In genomic region chr11:17276236-17277023, GRCh38 we compare ENCODE assay signal across 1 cellular context.
A peak's percentile ranks its signal among the peaks of the same experiment; 100 is the strongest.
TF ChIP-seq lines count a peak whose summit lies in the region.

NUCB2 (plus strand) TSS chr11:17276739; CDS start chr11:17295324, 18,585 bp downstream.

TF ChIP-seq in HepG2, 621 proteins besides CTCF, POLR2A, EP300 and RAD21 (continued from another document and continues in another):
- TF ChIP-seq TBL1XR1 (IDR thresholded peaks at IDR 0.05; ENCODE audit: borderline replicate concordance, low read length, partially characterized antibody) (no peak), ZNF768 (CRISPR knock-in tag; IDR thresholded peaks at IDR 0.05) (peak; percentile 51; the same call in 1 of the 2 replicates), SETDB1 (CRISPR knock-in tag; IDR thresholded peaks at IDR 0.05; ENCODE audit: borderline replicate concordance) (no peak), ZNF746 (CRISPR knock-in tag; IDR thresholded peaks at IDR 0.05) (peak; percentile 54; the same call in 1 of the 2 replicates), ZNF12 (CRISPR knock-in tag; IDR thresholded peaks at IDR 0.05) (no peak), ZNF781 (CRISPR knock-in tag; IDR thresholded peaks at IDR 0.05; ENCODE audit: borderline replicate concordance, not compliant biosample characterization) (no peak), HNRNPUL1 (IDR thresholded peaks at IDR 0.05; ENCODE audit: low read depth, low read length) (no peak), IKZF5 (CRISPR knock-in tag; IDR thresholded peaks at IDR 0.05) (peak; percentile 81), GMEB2 (CRISPR knock-in tag; IDR thresholded peaks at IDR 0.05; ENCODE audit: low read depth) (no peak), JARID2 (CRISPR knock-in tag; IDR thresholded peaks at IDR 0.05; ENCODE audit: insufficient replicate concordance) (no peak), TCF12 (IDR thresholded peaks at IDR 0.05) (no peak), TCF12 (CRISPR knock-in tag; IDR thresholded peaks at IDR 0.05) (no peak), ZNF891 (CRISPR knock-in tag; IDR thresholded peaks at IDR 0.05) (0 out of 2 replicates have a peak, but pooled peaks have one; percentile 43), IRX3 (CRISPR knock-in tag; IDR thresholded peaks at IDR 0.05; ENCODE audit: borderline replicate concordance, low read depth) (peak; percentile 78; the same call in 1 of the 2 replicates), ZNF354B (CRISPR knock-in tag; IDR thresholded peaks at IDR 0.05) (no peak), ZNF34 (CRISPR knock-in tag; IDR thresholded peaks at IDR 0.05; ENCODE audit: borderline replicate concordance) (no peak), AKAP8 (CRISPR knock-in tag; IDR thresholded peaks at IDR 0.05) (no peak; the same call in 1 of the 2 replicates), ZNF3 (CRISPR knock-in tag; IDR thresholded peaks at IDR 0.05) (no peak), ETS1 (CRISPR knock-in tag; IDR thresholded peaks at IDR 0.05) (no peak), HDAC6 (IDR thresholded peaks at IDR 0.05; ENCODE audit: low read depth, low read length) (no peak), FOXO4 (CRISPR knock-in tag; conservative IDR thresholded peaks at IDR 0.05) (no peak), ZNF281 (CRISPR knock-in tag; IDR thresholded peaks at IDR 0.05; ENCODE audit: borderline replicate concordance) (peak; percentile 80; the same call in 1 of the 2 replicates), ZNF512 (CRISPR knock-in tag; IDR thresholded peaks at IDR 0.05) (no peak), PLRG1 (conservative IDR thresholded peaks at IDR 0.05) (no peak), NFAT5 (CRISPR knock-in tag; IDR thresholded peaks at IDR 0.05) (peak; percentile 76; the same call in 1 of the 2 replicates), PCBP2 (optimal IDR thresholded peaks at IDR 0.05; ENCODE audit: low read depth, low read length, poor library complexity, severe bottlenecking) (no peak), ZNF883 (CRISPR knock-in tag; IDR thresholded peaks at IDR 0.05; ENCODE audit: not compliant biosample characterization) (peak; percentile 93), PHB2 (IDR thresholded peaks at IDR 0.05; ENCODE audit: partially characterized antibody) (no peak), CREM (IDR thresholded peaks at IDR 0.05) (no peak), CREM (CRISPR knock-in tag; IDR thresholded peaks at IDR 0.05) (no peak), RORA (CRISPR knock-in tag; IDR thresholded peaks at IDR 0.05) (no peak), ZFP37 (CRISPR knock-in tag; IDR thresholded peaks at IDR 0.05; ENCODE audit: borderline replicate concordance) (no peak), ZSCAN21 (CRISPR knock-in tag; IDR thresholded peaks at IDR 0.05; ENCODE audit: borderline replicate concordance) (peak; percentile 47), KLF9 (CRISPR knock-in tag; IDR thresholded peaks at IDR 0.05; ENCODE audit: low read depth) (no peak), MTF1 (CRISPR knock-in tag; IDR thresholded peaks at IDR 0.05) (0 out of 2 replicates have a peak, but pooled peaks have one; percentile 61), RFXAP (CRISPR knock-in tag; IDR thresholded peaks at IDR 0.05; ENCODE audit: borderline replicate concordance) (peak; percentile 70; the same call in 1 of the 2 replicates), ZNF775 (CRISPR knock-in tag; IDR thresholded peaks at IDR 0.05; ENCODE audit: borderline replicate concordance) (no peak), ZIK1 (CRISPR knock-in tag; IDR thresholded peaks at IDR 0.05; ENCODE audit: borderline replicate concordance, low read depth) (peak; percentile 87; the same call in 1 of the 2 replicates), CSRNP2 (CRISPR knock-in tag; conservative IDR thresholded peaks at IDR 0.05; ENCODE audit: low read depth) (no peak), ZGPAT (CRISPR knock-in tag; IDR thresholded peaks at IDR 0.05) (no peak), CAMTA2 (CRISPR knock-in tag; IDR thresholded peaks at IDR 0.05; ENCODE audit: borderline replicate concordance) (no peak), ZNF431 (CRISPR knock-in tag; IDR thresholded peaks at IDR 0.05; ENCODE audit: borderline replicate concordance, low read depth) (no peak), ZNF674 (CRISPR knock-in tag; IDR thresholded peaks at IDR 0.05; ENCODE audit: low read depth) (no peak), IRF9 (CRISPR knock-in tag; IDR thresholded peaks at IDR 0.05; ENCODE audit: borderline replicate concordance) (peak; percentile 75; the same call in 1 of the 2 replicates)
